In the genomic region with DNA sequence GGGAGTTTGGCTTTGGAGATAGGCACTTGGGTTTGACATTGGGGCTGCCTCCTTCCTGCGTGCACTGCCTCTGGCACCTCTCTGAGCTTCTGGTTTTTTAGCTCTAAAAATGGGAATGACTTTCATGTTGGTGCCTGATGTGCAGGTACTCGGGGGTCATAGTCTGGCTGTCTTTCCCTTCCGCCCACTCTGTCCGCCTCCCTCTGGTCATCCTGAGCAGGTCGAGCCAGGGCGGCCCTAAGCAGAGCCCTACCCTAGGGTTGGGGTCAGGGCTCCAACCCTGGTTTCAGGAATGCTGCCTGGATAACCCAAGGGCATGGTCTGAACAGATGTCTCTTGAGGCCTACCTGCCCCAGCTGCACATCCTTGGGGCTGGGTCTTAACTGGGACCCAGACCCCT, we compare ENCODE assay signal across 18 cellular contexts.
"Had no signal": no experiment of that assay in that cellular context is flagged by ENCODE, and none has a peak within 500 bp of the region (broad histone marks: within the 10 kb centered on the region; RNA-seq: fewer than 3 reads in every experiment).

No MANE protein-coding gene starts in this region.

- H3K4me3 ChIP-seq: coronary artery, hepatocyte, mucosa of descending colon, psoas muscle, right lobe of liver had no signal

- H3K9me3 ChIP-seq: mucosa of descending colon, neutrophil, psoas muscle, right lobe of liver had no signal

- ATAC-seq: left colon; mucosa of descending colon; naive thymus-derived CD8-positive, alpha-beta T cell; psoas muscle; right lobe of liver had no signal

- H3K27me3 ChIP-seq: hepatocyte, neutrophil, right lobe of liver had no signal

- FAIRE-seq: endothelial cell of umbilical vein, urothelium cell line had no signal

- H3K36me3 ChIP-seq: neutrophil, right lobe of liver had no signal

- H3K27ac ChIP-seq: coronary artery, hepatocyte, psoas muscle, right lobe of liver had no signal

- H3K27me3 Mint-ChIP-seq: naive thymus-derived CD8-positive, alpha-beta T cell; type B pancreatic cell had no signal

- H3K9me3 Mint-ChIP-seq: endodermal cell; naive thymus-derived CD8-positive, alpha-beta T cell had no signal

- H3K4me3 Mint-ChIP-seq: endodermal cell; naive thymus-derived CD8-positive, alpha-beta T cell; type B pancreatic cell had no signal

- H3K36me3 Mint-ChIP-seq: naive thymus-derived CD8-positive, alpha-beta T cell had no signal

- DNase-seq: effector CD4-positive, alpha-beta T cell; endodermal cell; foreskin melanocyte; left colon; naive thymus-derived CD8-positive, alpha-beta T cell; psoas muscle; retina; stimulated activated CD4-positive, alpha-beta T cell treated with anti-CD3 and anti-CD28 coated beads, Interleukin-2, amount 100 ng/mL, for 24 hours; stimulated activated CD4-positive, alpha-beta T cell treated with anti-CD3 and anti-CD28 coated beads, Interleukin-4, amount 100 ng/mL, for 4 hours; stimulated activated naive CD4-positive, alpha-beta T cell treated with Interleukin-2 at 50 U/mL for 16 hours had no signal

- H3K27ac Mint-ChIP-seq: endodermal cell, type B pancreatic cell had no signal
